1 cellular context compared by ENCODE assay signal in the genomic region with DNA sequence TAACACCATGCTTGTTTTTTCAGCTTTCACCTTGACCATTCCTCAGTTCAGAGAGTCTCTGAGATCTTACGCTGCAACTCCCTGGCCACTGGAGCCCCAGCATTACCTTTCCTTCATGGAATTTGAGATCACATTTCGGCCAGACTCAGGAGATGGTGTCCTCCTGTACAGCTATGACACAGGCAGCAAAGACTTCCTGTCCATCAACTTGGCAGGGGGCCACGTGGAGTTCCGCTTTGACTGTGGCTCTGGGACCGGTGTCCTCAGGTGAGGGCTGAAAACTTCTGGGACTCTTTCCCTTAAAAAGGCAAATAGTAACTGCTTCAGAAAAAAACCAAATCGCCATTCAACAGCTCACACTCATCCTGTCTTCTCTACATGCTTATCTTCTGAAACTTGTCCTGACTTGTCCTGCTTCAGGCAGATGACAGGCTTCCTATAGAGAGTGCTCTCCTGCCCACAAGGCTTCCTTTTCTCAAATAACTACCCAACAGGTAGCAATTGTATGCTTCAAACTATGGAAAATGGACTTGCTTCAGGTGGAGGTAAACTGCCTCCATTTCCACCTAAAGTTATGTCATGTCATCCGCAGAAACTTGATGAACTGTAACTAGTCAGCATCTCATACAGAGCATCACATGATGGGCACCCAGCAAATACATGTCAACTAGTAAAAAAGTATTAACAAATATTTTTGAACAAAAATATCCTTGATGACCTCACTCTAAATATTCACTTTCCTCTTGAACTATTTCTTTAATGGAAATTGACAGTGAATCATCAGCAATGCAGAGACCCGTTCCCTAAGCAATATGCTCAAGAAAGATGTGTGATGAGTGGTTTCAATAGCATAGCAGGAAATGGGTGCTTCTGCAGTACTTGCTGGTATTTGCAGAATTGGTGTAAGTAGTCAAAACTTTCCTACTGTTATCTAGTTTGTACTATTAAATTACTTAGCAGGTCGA.
TF ChIP-seq lines count a peak whose summit lies in the region.

No MANE protein-coding gene starts in this region.

TF ChIP-seq in K562, 482 proteins besides CTCF, POLR2A, EP300 and RAD21 (continued from another document):
- TF ChIP-seq, protein P1, sequence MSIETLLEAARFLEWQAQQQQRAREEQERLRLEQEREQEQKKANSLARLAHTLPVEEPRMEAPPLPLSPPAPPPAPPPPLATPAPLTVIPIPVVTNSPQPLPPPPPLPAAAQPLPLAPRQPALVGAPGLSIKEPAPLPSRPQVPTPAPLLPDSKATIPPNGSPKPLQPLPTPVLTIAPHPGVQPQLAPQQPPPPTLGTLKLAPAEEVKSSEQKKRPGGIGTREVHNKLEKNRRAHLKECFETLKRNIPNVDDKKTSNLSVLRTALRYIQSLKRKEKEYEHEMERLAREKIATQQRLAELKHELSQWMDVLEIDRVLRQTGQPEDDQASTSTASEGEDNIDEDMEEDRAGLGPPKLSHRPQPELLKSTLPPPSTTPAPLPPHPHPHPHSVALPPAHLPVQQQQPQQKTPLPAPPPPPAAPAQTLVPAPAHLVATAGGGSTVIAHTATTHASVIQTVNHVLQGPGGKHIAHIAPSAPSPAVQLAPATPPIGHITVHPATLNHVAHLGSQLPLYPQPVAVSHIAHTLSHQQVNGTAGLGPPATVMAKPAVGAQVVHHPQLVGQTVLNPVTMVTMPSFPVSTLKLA (conservative IDR thresholded peaks at IDR 0.05), result no peak
- TF ChIP-seq ZNF12 (CRISPR knock-in tag; IDR thresholded peaks at IDR 0.05) (no peak), BDP1 (IDR thresholded peaks at IDR 0.05; ENCODE audit: insufficient read depth, insufficient read length) (no peak), SIN3B (IDR thresholded peaks at IDR 0.05; ENCODE audit: low read depth) (no peak), EP400 (IDR thresholded peaks at IDR 0.05) (no peak), CBX1 (IDR thresholded peaks at IDR 0.05; ENCODE audit: low read depth) (no peak), NFIC (IDR thresholded peaks at IDR 0.05) (peak; percentile 42; the same call in 1 of the 2 replicates)
- TF ChIP-seq, protein P2, sequence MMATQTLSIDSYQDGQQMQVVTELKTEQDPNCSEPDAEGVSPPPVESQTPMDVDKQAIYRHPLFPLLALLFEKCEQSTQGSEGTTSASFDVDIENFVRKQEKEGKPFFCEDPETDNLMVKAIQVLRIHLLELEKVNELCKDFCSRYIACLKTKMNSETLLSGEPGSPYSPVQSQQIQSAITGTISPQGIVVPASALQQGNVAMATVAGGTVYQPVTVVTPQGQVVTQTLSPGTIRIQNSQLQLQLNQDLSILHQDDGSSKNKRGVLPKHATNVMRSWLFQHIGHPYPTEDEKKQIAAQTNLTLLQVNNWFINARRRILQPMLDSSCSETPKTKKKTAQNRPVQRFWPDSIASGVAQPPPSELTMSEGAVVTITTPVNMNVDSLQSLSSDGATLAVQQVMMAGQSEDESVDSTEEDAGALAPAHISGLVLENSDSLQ (IDR thresholded peaks at IDR 0.05), result peak; percentile 72
- TF ChIP-seq, protein P3, sequence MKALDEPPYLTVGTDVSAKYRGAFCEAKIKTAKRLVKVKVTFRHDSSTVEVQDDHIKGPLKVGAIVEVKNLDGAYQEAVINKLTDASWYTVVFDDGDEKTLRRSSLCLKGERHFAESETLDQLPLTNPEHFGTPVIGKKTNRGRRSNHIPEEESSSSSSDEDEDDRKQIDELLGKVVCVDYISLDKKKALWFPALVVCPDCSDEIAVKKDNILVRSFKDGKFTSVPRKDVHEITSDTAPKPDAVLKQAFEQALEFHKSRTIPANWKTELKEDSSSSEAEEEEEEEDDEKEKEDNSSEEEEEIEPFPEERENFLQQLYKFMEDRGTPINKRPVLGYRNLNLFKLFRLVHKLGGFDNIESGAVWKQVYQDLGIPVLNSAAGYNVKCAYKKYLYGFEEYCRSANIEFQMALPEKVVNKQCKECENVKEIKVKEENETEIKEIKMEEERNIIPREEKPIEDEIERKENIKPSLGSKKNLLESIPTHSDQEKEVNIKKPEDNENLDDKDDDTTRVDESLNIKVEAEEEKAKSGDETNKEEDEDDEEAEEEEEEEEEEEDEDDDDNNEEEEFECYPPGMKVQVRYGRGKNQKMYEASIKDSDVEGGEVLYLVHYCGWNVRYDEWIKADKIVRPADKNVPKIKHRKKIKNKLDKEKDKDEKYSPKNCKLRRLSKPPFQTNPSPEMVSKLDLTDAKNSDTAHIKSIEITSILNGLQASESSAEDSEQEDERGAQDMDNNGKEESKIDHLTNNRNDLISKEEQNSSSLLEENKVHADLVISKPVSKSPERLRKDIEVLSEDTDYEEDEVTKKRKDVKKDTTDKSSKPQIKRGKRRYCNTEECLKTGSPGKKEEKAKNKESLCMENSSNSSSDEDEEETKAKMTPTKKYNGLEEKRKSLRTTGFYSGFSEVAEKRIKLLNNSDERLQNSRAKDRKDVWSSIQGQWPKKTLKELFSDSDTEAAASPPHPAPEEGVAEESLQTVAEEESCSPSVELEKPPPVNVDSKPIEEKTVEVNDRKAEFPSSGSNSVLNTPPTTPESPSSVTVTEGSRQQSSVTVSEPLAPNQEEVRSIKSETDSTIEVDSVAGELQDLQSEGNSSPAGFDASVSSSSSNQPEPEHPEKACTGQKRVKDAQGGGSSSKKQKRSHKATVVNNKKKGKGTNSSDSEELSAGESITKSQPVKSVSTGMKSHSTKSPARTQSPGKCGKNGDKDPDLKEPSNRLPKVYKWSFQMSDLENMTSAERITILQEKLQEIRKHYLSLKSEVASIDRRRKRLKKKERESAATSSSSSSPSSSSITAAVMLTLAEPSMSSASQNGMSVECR (CRISPR knock-in tag; IDR thresholded peaks at IDR 0.05), result no peak
- TF ChIP-seq, protein P4, sequence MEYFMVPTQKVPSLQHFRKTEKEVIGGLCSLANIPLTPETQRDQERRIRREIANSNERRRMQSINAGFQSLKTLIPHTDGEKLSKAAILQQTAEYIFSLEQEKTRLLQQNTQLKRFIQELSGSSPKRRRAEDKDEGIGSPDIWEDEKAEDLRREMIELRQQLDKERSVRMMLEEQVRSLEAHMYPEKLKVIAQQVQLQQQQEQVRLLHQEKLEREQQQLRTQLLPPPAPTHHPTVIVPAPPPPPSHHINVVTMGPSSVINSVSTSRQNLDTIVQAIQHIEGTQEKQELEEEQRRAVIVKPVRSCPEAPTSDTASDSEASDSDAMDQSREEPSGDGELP (CRISPR knock-in tag; IDR thresholded peaks at IDR 0.05; ENCODE audit: borderline replicate concordance), result no peak
TF ChIP-seq in K562: peak in this region for 2.
